In the genomic region with DNA sequence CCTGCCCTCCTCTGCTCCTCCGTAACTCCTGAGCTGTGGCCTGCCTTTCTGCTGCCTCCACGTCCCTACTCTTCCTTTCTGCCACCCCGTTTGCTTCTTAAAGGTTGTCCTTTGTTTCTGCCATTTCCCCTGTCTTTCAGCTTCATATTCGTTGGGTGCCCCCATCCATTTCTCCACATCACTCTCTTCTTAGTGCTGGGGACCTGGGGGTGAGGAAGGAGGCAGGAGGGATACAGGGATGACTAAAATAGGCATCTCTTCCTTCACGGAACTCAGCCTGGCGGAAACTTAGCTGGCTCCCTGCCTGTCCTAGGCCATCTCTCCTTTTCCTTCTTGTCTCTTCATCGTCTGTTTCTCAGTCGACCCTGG, we compare ENCODE assay signal across 9 cellular contexts.
DNase-seq lines count a peak whose midpoint lies in the region; ATAC-seq, FAIRE-seq and TF ChIP-seq lines count a peak whose summit lies in the region.
"Had no signal": no experiment of that assay in that cellular context is flagged by ENCODE, and none has a peak within 500 bp of the region (broad histone marks: within the 10 kb centered on the region; RNA-seq: fewer than 3 reads in every experiment).

No MANE protein-coding gene starts in this region.

- no peak for DNase-seq in DND-41
- DNase-seq in fibroblast of lung (ENCODE audit: low read depth in 2 of 2): no peak
- DNase-seq in AG08395 (ENCODE audit: low spot score): no peak
- no peak for DNase-seq in hepatic stellate cell (ENCODE audit: low spot score)
- no peak for DNase-seq in GM19239 (ENCODE audit: insufficient read length, low spot score)

- peak overlapping the region; percentile 33 to 61; a peak in 3 of 4 replicates for H3K4me3 ChIP-seq in DND-41 (ENCODE audit: low read depth in 1 of 2, low read length in 2 of 2)
- peak overlapping the region in 1 of 4 experiments; percentile 54 for H3K4me3 ChIP-seq in fibroblast of lung (replicated peaks in 1 of 4; ENCODE audit: control extremely low read depth in 1 of 4, insufficient read depth in 1 of 4, low read depth in 3 of 4, low read length in 4 of 4)
- peak overlapping the region; percentile 55 for H3K4me3 ChIP-seq in rectal smooth muscle tissue (ENCODE audit: low read length)

- TF ChIP-seq CTCF in DND-41 (IDR thresholded peaks at IDR 0.05; ENCODE audit: borderline replicate concordance, extremely low read depth, low read length, poor library complexity, severe bottlenecking) (no peak), fibroblast of lung (conservative IDR thresholded peaks at IDR 0.05 in 1 of 2, IDR thresholded peaks at IDR 0.05 in 1 of 2; ENCODE audit: low read depth in 1 of 2, low read length in 2 of 2) (no peak)

- H3K27me3 ChIP-seq in DND-41 (ENCODE audit: insufficient read depth, low read length, poor library complexity) (peaks cover 7% of the 10 kb centered on the region), fibroblast of lung (ENCODE audit: control insufficient read depth, insufficient read depth, low read length) (no peaks in the 10 kb centered on the region), rectal smooth muscle tissue (ENCODE audit: control insufficient read depth, insufficient read depth, low read length) (no peaks in the 10 kb centered on the region)

- H3K4me2 ChIP-seq in DND-41 (ENCODE audit: insufficient read depth, low read length): peak overlapping the region; percentile 99
- peak overlapping the region; percentile 63 for H3K4me2 ChIP-seq in fibroblast of lung (ENCODE audit: extremely low read depth, insufficient read depth, low read length)

- H4K20me1 ChIP-seq in DND-41 (ENCODE audit: insufficient read depth, low read length) (no peaks in the 10 kb centered on the region), fibroblast of lung (ENCODE audit: control insufficient read depth, extremely low read depth, insufficient read depth, low read length) (no peaks in the 10 kb centered on the region)

- H3K9ac ChIP-seq in DND-41 (ENCODE audit: low read depth, low read length): peak overlapping the region; percentile 63
- no peak overlapping the region for H3K9ac ChIP-seq in fibroblast of lung (ENCODE audit: insufficient read depth, low read length)
- H3K9ac ChIP-seq in rectal smooth muscle tissue (ENCODE audit: low read length): no peak overlapping the region

- no peak for FAIRE-seq in GM19239 (lab: Jason Lieb, UNC)
- FAIRE-seq: GM12891 had no signal

- H3K36me3 ChIP-seq in DND-41 (ENCODE audit: insufficient read depth, low read length) (no peaks in the 10 kb centered on the region), fibroblast of lung (ENCODE audit: control insufficient read depth, insufficient read depth, low read length) (no peaks in the 10 kb centered on the region), rectal smooth muscle tissue (ENCODE audit: control insufficient read depth, insufficient read depth, low read length) (no peaks in the 10 kb centered on the region)

- no peaks in the 10 kb centered on the region for H3K9me3 ChIP-seq in DND-41 (ENCODE audit: insufficient read depth, low read length, severe bottlenecking)
- no peaks in the 10 kb centered on the region for H3K9me3 ChIP-seq in fibroblast of lung (ENCODE audit: control insufficient read depth, insufficient read depth, low read depth, low read length)

- H3K79me2 ChIP-seq in DND-41 (ENCODE audit: insufficient read depth, low read length) (no peaks in the 10 kb centered on the region), fibroblast of lung (ENCODE audit: control insufficient read depth, insufficient read depth, low read length) (no peaks in the 10 kb centered on the region)

- ATAC-seq in DND-41 (ENCODE audit: insufficient read depth, low read depth): no peak; the same call in 2 of the 3 replicates
- peak; percentile 4 for ATAC-seq in SK-N-SH treated with all-trans-retinoic acid at 6 μM for 48 hours
- no peak for ATAC-seq in HG03457 (IDR thresholded peaks at IDR 0.05; ENCODE audit: unreplicated experiment)

- H3K27ac ChIP-seq in DND-41 (ENCODE audit: low read length) (peak overlapping the region; percentile 50; the same call in 1 of the 2 replicates), fibroblast of lung (ENCODE audit: insufficient read depth, low read length) (no peak overlapping the region), rectal smooth muscle tissue (ENCODE audit: low read depth, low read length) (no peak overlapping the region)

- peak overlapping the region; percentile 88 for H2AFZ ChIP-seq in DND-41 (ENCODE audit: low read depth, low read length)
- H2AFZ ChIP-seq in fibroblast of lung (ENCODE audit: low read length): peak overlapping the region; percentile 38

- H3K4me1 ChIP-seq in DND-41 (ENCODE audit: insufficient read depth, low read length): peaks cover 16% of the 10 kb centered on the region
- H3K4me1 ChIP-seq in fibroblast of lung (ENCODE audit: control insufficient read depth, extremely low read depth, insufficient read depth, low read length): no peaks in the 10 kb centered on the region
- no peaks in the 10 kb centered on the region for H3K4me1 ChIP-seq in rectal smooth muscle tissue (ENCODE audit: control insufficient read depth, insufficient read depth, low read length)

TF ChIP-seq in SK-N-SH treated with all-trans-retinoic acid at 6 μM for 48 hours, 23 proteins besides CTCF, POLR2A, EP300 and RAD21:
- TF ChIP-seq TOX (CRISPR knock-in tag; IDR thresholded peaks at IDR 0.05; ENCODE audit: borderline replicate concordance) (no peak), RARB (CRISPR knock-in tag; IDR thresholded peaks at IDR 0.05) (no peak), PPARA (CRISPR knock-in tag; IDR thresholded peaks at IDR 0.05; ENCODE audit: borderline replicate concordance) (no peak)
- TF ChIP-seq, protein P1, sequence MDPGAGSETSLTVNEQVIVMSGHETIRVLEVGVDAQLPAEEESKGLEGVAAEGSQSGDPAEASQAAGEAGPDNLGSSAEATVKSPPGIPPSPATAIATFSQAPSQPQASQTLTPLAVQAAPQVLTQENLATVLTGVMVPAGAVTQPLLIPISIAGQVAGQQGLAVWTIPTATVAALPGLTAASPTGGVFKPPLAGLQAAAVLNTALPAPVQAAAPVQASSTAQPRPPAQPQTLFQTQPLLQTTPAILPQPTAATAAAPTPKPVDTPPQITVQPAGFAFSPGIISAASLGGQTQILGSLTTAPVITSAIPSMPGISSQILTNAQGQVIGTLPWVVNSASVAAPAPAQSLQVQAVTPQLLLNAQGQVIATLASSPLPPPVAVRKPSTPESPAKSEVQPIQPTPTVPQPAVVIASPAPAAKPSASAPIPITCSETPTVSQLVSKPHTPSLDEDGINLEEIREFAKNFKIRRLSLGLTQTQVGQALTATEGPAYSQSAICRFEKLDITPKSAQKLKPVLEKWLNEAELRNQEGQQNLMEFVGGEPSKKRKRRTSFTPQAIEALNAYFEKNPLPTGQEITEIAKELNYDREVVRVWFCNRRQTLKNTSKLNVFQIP (CRISPR knock-in tag; IDR thresholded peaks at IDR 0.05; ENCODE audit: borderline replicate concordance, low read depth): no peak
